8 cellular contexts compared by ENCODE assay signal in genomic region chr7:35802102-35802466, GRCh38. TPM values are rescaled to one million over a fixed set of nuclear protein-coding genes. Genes with fewer than 3 reads are reported as not detected.
A peak's percentile ranks its signal among the peaks of the same experiment; 100 is the strongest.
DNase-seq lines count a peak whose midpoint lies in the region; ATAC-seq, FAIRE-seq and TF ChIP-seq lines count a peak whose summit lies in the region.

No MANE protein-coding gene starts in this region.

- TF ChIP-seq CTCF in left lung (IDR thresholded peaks at IDR 0.05) = peak in 1 of 2 donors; percentile 6
- no peak for TF ChIP-seq CTCF in thoracic aorta (IDR thresholded peaks at IDR 0.05)

- H3K4me3 ChIP-seq in left lung (peak overlapping the region; percentile 77 to 93), thoracic aorta (peak overlapping the region; percentile 98)

- H3K27ac Mint-ChIP-seq in activated CD4-positive, alpha-beta T cell treated with anti-CD3 and anti-CD28 coated beads, Interleukin-2, amount 10 ng/mL, durations not matched to agents 24 days and 14 days = peak overlapping the region; percentile 98

- peaks cover 17% of the 10 kb centered on the region for H3K36me3 Mint-ChIP-seq in activated CD4-positive, alpha-beta T cell treated with anti-CD3 and anti-CD28 coated beads, Interleukin-2, amount 10 ng/mL, durations not matched to agents 24 days and 14 days (ENCODE audit: low read depth)

- H3K27me3 ChIP-seq in left lung (no peaks in the 10 kb centered on the region), thoracic aorta (replicated peaks; ENCODE audit: insufficient read depth) (no peaks in the 10 kb centered on the region)

- peaks cover 39% of the 10 kb centered on the region for H3K4me1 Mint-ChIP-seq in activated CD4-positive, alpha-beta T cell treated with anti-CD3 and anti-CD28 coated beads, Interleukin-2, amount 10 ng/mL, durations not matched to agents 24 days and 14 days

- intact Hi-C loops in activated CD4-positive, alpha-beta T cell treated with anti-CD3 and anti-CD28 coated beads, Interleukin-2, amount 10 ng/mL, durations not matched to agents 24 days and 14 days (cut with micrococcal nuclease) = loop anchor here (1.0 to 10.0 kb wide), 4 partner anchors 79 to 765 kb away; partner anchors contain the start of genes DPY19L1 and EEPD1
- intact Hi-C loops in left lung (cut with DNase I) = loop anchor here in 1 of 2 donors (10.0 kb wide), 1 partner anchor 97 kb away; no protein-coding TSS in a partner anchor

- H3K9me3 ChIP-seq in left lung = no peaks in the 10 kb centered on the region
- H3K9me3 ChIP-seq in thoracic aorta = no peaks in the 10 kb centered on the region

- ATAC-seq in left lung = no peak
- no peak for ATAC-seq in thoracic aorta (ENCODE audit: insufficient number of reproducible peaks, low FRiP score, low read depth)
- ATAC-seq in GM18861 (IDR thresholded peaks at IDR 0.05; ENCODE audit: unreplicated experiment) = no peak

- no peaks in the 10 kb centered on the region for H3K27me3 Mint-ChIP-seq in activated CD4-positive, alpha-beta T cell treated with anti-CD3 and anti-CD28 coated beads, Interleukin-2, amount 10 ng/mL, durations not matched to agents 24 days and 14 days

- H3K27ac ChIP-seq in angular gyrus (ENCODE audit: low read depth, low read length) = peak overlapping the region; percentile 99
- H3K27ac ChIP-seq in left lung = peak overlapping the region; percentile 98 to 99
- H3K27ac ChIP-seq in thoracic aorta = peak overlapping the region; percentile 98 to 99

- TF ChIP-seq POLR2A in GM12892 (IDR thresholded peaks at IDR 0.05; ENCODE audit: low read depth, low read length) = no peak

- FAIRE-seq in GM12892 (lab: Jason Lieb, UNC) = no peak

- no peak for DNase-seq in activated CD4-positive, alpha-beta T cell treated with anti-CD3 and anti-CD28 coated beads, Interleukin-2, amount 10 ng/mL, durations not matched to agents 24 days and 14 days
- no peak for DNase-seq in activated CD4-positive, alpha-beta T cell treated with anti-CD3 and anti-CD28 coated beads for 48 hours
- DNase-seq in left lung (no peak), thoracic aorta (ENCODE audit: low spot score) (no peak), GM12892 (ENCODE audit: insufficient read length) (no peak), NCI-H2029 treated with DMSO at 0.1 percent for 48 hours (lab: John Stamatoyannopoulos, UW) (no peak)

- H3K4me3 Mint-ChIP-seq in activated CD4-positive, alpha-beta T cell treated with anti-CD3 and anti-CD28 coated beads, Interleukin-2, amount 10 ng/mL, durations not matched to agents 24 days and 14 days = peak overlapping the region; percentile 100

- H3K4me1 ChIP-seq in left lung (peaks cover 21 to 58% of the 10 kb centered on the region in 2 donors), thoracic aorta (ENCODE audit: control insufficient read depth in 1 of 2, low read depth in 2 of 2) (peaks cover 26 to 59% of the 10 kb centered on the region in 2 donors)

- H3K9me3 Mint-ChIP-seq in activated CD4-positive, alpha-beta T cell treated with anti-CD3 and anti-CD28 coated beads, Interleukin-2, amount 10 ng/mL, durations not matched to agents 24 days and 14 days = no peaks in the 10 kb centered on the region

- H3K36me3 ChIP-seq in left lung = no peaks in the 10 kb centered on the region
- no peaks in the 10 kb centered on the region for H3K36me3 ChIP-seq in thoracic aorta

RNA-seq across cellular contexts. Expression of gene SEPTIN7, which starts 1.2 kb away (rescaled TPM):
- total RNA-seq in activated CD4-positive, alpha-beta T cell treated with anti-CD3 and anti-CD28 coated beads, Interleukin-2, amount 10 ng/mL, durations not matched to agents 24 days and 14 days = 202 and 205 TPM in 2 replicates
- 100 to 1,000 TPM; 174 to 192 TPM for total RNA-seq in left lung
- total RNA-seq in thoracic aorta = 100 to 1,000 TPM; 165 to 224 TPM
- polyA plus RNA-seq in GM12892 (2012; ENCODE audit: missing spikeins) = 418 TPM
